In genomic region chr3:24393316-24393715, GRCh38 we compare ENCODE assay signal across 1 cellular context.
TF ChIP-seq lines count a peak whose summit lies in the region.

No MANE protein-coding gene starts in this region.

TF ChIP-seq in HepG2, 621 proteins besides CTCF, POLR2A, EP300 and RAD21 (continued from another document):
- no peak for TF ChIP-seq ARID4A (CRISPR knock-in tag; IDR thresholded peaks at IDR 0.05; ENCODE audit: borderline replicate concordance)
- peak; percentile 42; the same call in 1 of the 2 replicates for TF ChIP-seq ZBTB7B (CRISPR knock-in tag; IDR thresholded peaks at IDR 0.05)
- TF ChIP-seq ZFP62 (CRISPR knock-in tag; IDR thresholded peaks at IDR 0.05) = no peak
- 0 out of 2 replicates have a peak, but pooled peaks have one; percentile 10 for TF ChIP-seq MAFF (IDR thresholded peaks at IDR 0.05; ENCODE audit: low read depth, low read length)
- peak; percentile 48; the same call in 1 of the 2 replicates for TF ChIP-seq HDAC1 (CRISPR knock-in tag; IDR thresholded peaks at IDR 0.05)
- 0 out of 2 replicates have a peak, but pooled peaks have one; percentile 32 for TF ChIP-seq BCL6 (CRISPR knock-in tag; IDR thresholded peaks at IDR 0.05)
- no peak for TF ChIP-seq SP140L (CRISPR knock-in tag; IDR thresholded peaks at IDR 0.05; ENCODE audit: borderline replicate concordance)
- TF ChIP-seq ATF2 (CRISPR knock-in tag; IDR thresholded peaks at IDR 0.05) = no peak
- TF ChIP-seq MAFK (conservative IDR thresholded peaks at IDR 0.05 in 1 of 2, IDR thresholded peaks at IDR 0.05 in 1 of 2; ENCODE audit: low read length in 2 of 2) = peak; percentile 25 to 28; a peak in 2 of 4 replicates
- TF ChIP-seq ZNF296 (CRISPR knock-in tag; conservative IDR thresholded peaks at IDR 0.05) = no peak
- no peak for TF ChIP-seq MAX (IDR thresholded peaks at IDR 0.05)
- TF ChIP-seq ZNF839 (CRISPR knock-in tag; IDR thresholded peaks at IDR 0.05; ENCODE audit: borderline replicate concordance) = no peak
- TF ChIP-seq BORCS8-MEF2B (CRISPR knock-in tag; IDR thresholded peaks at IDR 0.05) = no peak
- peak; percentile 83 for TF ChIP-seq POGZ (CRISPR knock-in tag; IDR thresholded peaks at IDR 0.05)
- TF ChIP-seq RBFOX2 (IDR thresholded peaks at IDR 0.05; ENCODE audit: low read depth, low read length) = no peak
- TF ChIP-seq PPARG (CRISPR knock-in tag; conservative IDR thresholded peaks at IDR 0.05) = 0 out of 2 replicates have a peak, but pooled peaks have one; percentile 22
- TF ChIP-seq TARDBP (CRISPR knock-in tag; IDR thresholded peaks at IDR 0.05) = 0 out of 2 replicates have a peak, but pooled peaks have one; percentile 19
- no peak for TF ChIP-seq NR2C2 (CRISPR knock-in tag; IDR thresholded peaks at IDR 0.05; ENCODE audit: borderline replicate concordance)
- no peak for TF ChIP-seq ZBTB1 (CRISPR knock-in tag; IDR thresholded peaks at IDR 0.05; ENCODE audit: borderline replicate concordance)
- peak; percentile 54; the same call in 1 of the 2 replicates for TF ChIP-seq SOX5 (CRISPR knock-in tag; IDR thresholded peaks at IDR 0.05; ENCODE audit: borderline replicate concordance)
- TF ChIP-seq NCOA5 (CRISPR knock-in tag; IDR thresholded peaks at IDR 0.05) = no peak
- peak; percentile 52; the same call in 1 of the 2 replicates for TF ChIP-seq ZNF644 (CRISPR knock-in tag; IDR thresholded peaks at IDR 0.05; ENCODE audit: low read depth)
- peak; percentile 46; the same call in 1 of the 2 replicates for TF ChIP-seq CEBPB (IDR thresholded peaks at IDR 0.05; ENCODE audit: borderline replicate concordance, low read depth, low read length)
- no peak for TF ChIP-seq THAP7 (CRISPR knock-in tag; IDR thresholded peaks at IDR 0.05)
- TF ChIP-seq IRF2 (CRISPR knock-in tag; IDR thresholded peaks at IDR 0.05) = no peak
- TF ChIP-seq YEATS4 (CRISPR knock-in tag; IDR thresholded peaks at IDR 0.05; ENCODE audit: borderline replicate concordance) = no peak
- no peak for TF ChIP-seq KDM5B (CRISPR knock-in tag; IDR thresholded peaks at IDR 0.05; ENCODE audit: borderline replicate concordance)
- TF ChIP-seq RXRB (CRISPR knock-in tag; IDR thresholded peaks at IDR 0.05; ENCODE audit: borderline replicate concordance) = peak; percentile 26; the same call in 1 of the 2 replicates
- no peak for TF ChIP-seq ZSCAN22 (CRISPR knock-in tag; IDR thresholded peaks at IDR 0.05)
- no peak for TF ChIP-seq DPF2 (CRISPR knock-in tag; IDR thresholded peaks at IDR 0.05; ENCODE audit: borderline replicate concordance, low read depth)
